Comparison of ENCODE assay signal across 1 cellular context in genomic region chr3:160450846-160451245, GRCh38.
TF ChIP-seq lines count a peak whose summit lies in the region.

No MANE protein-coding gene starts in this region.

TF ChIP-seq in HCT116, 20 proteins besides CTCF, POLR2A, EP300 and RAD21:
- no peak for TF ChIP-seq ELF1 (IDR thresholded peaks at IDR 0.05; ENCODE audit: borderline replicate concordance, low read depth)
- TF ChIP-seq, protein P1, sequence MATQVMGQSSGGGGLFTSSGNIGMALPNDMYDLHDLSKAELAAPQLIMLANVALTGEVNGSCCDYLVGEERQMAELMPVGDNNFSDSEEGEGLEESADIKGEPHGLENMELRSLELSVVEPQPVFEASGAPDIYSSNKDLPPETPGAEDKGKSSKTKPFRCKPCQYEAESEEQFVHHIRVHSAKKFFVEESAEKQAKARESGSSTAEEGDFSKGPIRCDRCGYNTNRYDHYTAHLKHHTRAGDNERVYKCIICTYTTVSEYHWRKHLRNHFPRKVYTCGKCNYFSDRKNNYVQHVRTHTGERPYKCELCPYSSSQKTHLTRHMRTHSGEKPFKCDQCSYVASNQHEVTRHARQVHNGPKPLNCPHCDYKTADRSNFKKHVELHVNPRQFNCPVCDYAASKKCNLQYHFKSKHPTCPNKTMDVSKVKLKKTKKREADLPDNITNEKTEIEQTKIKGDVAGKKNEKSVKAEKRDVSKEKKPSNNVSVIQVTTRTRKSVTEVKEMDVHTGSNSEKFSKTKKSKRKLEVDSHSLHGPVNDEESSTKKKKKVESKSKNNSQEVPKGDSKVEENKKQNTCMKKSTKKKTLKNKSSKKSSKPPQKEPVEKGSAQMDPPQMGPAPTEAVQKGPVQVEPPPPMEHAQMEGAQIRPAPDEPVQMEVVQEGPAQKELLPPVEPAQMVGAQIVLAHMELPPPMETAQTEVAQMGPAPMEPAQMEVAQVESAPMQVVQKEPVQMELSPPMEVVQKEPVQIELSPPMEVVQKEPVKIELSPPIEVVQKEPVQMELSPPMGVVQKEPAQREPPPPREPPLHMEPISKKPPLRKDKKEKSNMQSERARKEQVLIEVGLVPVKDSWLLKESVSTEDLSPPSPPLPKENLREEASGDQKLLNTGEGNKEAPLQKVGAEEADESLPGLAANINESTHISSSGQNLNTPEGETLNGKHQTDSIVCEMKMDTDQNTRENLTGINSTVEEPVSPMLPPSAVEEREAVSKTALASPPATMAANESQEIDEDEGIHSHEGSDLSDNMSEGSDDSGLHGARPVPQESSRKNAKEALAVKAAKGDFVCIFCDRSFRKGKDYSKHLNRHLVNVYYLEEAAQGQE (IDR thresholded peaks at IDR 0.05; ENCODE audit: low read depth), result no peak
- no peak for TF ChIP-seq ATF3 (IDR thresholded peaks at IDR 0.05)
- TF ChIP-seq SRF (IDR thresholded peaks at IDR 0.05; ENCODE audit: low read depth), result no peak
- no peak for TF ChIP-seq EGR1 (IDR thresholded peaks at IDR 0.05; ENCODE audit: low read depth)
- TF ChIP-seq, protein P2, sequence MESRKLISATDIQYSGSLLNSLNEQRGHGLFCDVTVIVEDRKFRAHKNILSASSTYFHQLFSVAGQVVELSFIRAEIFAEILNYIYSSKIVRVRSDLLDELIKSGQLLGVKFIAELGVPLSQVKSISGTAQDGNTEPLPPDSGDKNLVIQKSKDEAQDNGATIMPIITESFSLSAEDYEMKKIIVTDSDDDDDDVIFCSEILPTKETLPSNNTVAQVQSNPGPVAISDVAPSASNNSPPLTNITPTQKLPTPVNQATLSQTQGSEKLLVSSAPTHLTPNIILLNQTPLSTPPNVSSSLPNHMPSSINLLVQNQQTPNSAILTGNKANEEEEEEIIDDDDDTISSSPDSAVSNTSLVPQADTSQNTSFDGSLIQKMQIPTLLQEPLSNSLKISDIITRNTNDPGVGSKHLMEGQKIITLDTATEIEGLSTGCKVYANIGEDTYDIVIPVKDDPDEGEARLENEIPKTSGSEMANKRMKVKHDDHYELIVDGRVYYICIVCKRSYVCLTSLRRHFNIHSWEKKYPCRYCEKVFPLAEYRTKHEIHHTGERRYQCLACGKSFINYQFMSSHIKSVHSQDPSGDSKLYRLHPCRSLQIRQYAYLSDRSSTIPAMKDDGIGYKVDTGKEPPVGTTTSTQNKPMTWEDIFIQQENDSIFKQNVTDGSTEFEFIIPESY (IDR thresholded peaks at IDR 0.05; ENCODE audit: extremely low read depth, insufficient replicate concordance, low read length), result no peak
- no peak for TF ChIP-seq CBX3 (IDR thresholded peaks at IDR 0.05; ENCODE audit: low read depth)
- no peak for TF ChIP-seq POLR2AphosphoS5 (IDR thresholded peaks at IDR 0.05; ENCODE audit: low read depth, low read length)
- no peak for TF ChIP-seq CEBPB (IDR thresholded peaks at IDR 0.05; ENCODE audit: low read depth)
- TF ChIP-seq, protein P3, sequence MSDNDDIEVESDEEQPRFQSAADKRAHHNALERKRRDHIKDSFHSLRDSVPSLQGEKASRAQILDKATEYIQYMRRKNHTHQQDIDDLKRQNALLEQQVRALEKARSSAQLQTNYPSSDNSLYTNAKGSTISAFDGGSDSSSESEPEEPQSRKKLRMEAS (IDR thresholded peaks at IDR 0.05), result no peak
- no peak for TF ChIP-seq YY1 (IDR thresholded peaks at IDR 0.05; ENCODE audit: extremely low read depth, insufficient replicate concordance, low read depth, low read length)
- no peak for TF ChIP-seq FOSL1 (IDR thresholded peaks at IDR 0.05; ENCODE audit: low read depth)
- no peak for TF ChIP-seq JUND (IDR thresholded peaks at IDR 0.05)
- no peak for TF ChIP-seq SIN3A (IDR thresholded peaks at IDR 0.05; ENCODE audit: low read depth)
- TF ChIP-seq ZNF274 (IDR thresholded peaks at IDR 0.05; ENCODE audit: low read depth, low read length), result no peak
- TF ChIP-seq TCF7L2 (IDR thresholded peaks at IDR 0.05; ENCODE audit: borderline replicate concordance, extremely low read depth, insufficient read depth, insufficient read length), result no peak
